In the genomic region with DNA sequence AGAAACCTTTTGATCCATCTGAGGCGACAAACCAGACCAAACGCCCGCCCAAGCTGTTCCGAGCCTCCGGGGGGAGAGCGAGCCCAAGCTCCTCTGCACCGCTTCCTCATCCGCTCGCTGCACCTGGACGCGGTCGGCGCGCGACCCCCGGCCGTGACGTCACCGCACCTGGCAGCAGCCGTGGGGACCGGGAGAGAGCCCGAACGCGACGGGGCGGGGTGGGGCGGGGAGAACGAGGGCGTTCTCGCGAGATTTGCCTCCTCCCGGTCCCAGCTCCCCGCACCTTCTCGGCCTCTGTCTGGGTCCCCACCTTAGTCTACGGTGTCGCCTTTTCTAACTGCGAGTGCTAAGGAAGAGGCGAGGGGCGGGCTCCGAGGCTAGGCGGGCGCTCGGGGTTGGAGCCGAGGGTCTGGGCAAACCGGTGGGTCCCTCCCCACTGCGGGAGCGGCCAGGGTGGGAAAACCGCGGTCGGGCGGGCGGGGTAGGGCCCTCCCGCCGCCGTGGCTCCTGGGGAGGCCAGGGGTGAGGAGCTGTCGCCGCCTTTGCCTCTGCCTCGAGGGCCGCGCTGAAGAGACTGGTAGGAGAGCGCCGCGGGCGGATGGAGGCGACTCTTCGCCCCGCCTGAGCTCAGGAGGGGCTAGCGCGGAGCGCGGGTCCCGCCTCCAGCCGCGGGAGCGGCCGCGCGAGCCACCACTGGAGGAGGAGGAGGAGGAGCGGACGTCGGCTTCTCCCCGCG, we compare ENCODE assay signal across 1 cellular context.
TF ChIP-seq lines count a peak whose summit lies in the region.

A gene with protein sequence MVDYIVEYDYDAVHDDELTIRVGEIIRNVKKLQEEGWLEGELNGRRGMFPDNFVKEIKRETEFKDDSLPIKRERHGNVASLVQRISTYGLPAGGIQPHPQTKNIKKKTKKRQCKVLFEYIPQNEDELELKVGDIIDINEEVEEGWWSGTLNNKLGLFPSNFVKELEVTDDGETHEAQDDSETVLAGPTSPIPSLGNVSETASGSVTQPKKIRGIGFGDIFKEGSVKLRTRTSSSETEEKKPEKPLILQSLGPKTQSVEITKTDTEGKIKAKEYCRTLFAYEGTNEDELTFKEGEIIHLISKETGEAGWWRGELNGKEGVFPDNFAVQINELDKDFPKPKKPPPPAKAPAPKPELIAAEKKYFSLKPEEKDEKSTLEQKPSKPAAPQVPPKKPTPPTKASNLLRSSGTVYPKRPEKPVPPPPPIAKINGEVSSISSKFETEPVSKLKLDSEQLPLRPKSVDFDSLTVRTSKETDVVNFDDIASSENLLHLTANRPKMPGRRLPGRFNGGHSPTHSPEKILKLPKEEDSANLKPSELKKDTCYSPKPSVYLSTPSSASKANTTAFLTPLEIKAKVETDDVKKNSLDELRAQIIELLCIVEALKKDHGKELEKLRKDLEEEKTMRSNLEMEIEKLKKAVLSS (plus strand): TSS at position 293 of the 736 bp plus-strand sequence. CDS start 456 bp downstream, outside the sequence.

TF ChIP-seq in HepG2, 621 proteins besides CTCF, POLR2A, EP300 and RAD21 (continued from another document and continues in another):
- TF ChIP-seq GATAD2A (CRISPR knock-in tag; IDR thresholded peaks at IDR 0.05) (peak; percentile 64), ZNF326 (CRISPR knock-in tag; IDR thresholded peaks at IDR 0.05; ENCODE audit: borderline replicate concordance) (no peak), NR2F6 (IDR thresholded peaks at IDR 0.05) (no peak), NR2F6 (CRISPR knock-in tag; IDR thresholded peaks at IDR 0.05) (peak; percentile 44; the same call in 1 of the 2 replicates), CBX5 (CRISPR knock-in tag; IDR thresholded peaks at IDR 0.05; ENCODE audit: borderline replicate concordance) (peak; percentile 62; the same call in 1 of the 2 replicates), ZNF30 (CRISPR knock-in tag; IDR thresholded peaks at IDR 0.05) (no peak), HES4 (CRISPR knock-in tag; IDR thresholded peaks at IDR 0.05; ENCODE audit: borderline replicate concordance) (peak; percentile 91), SIX1 (CRISPR knock-in tag; IDR thresholded peaks at IDR 0.05; ENCODE audit: borderline replicate concordance) (no peak; the same call in 1 of the 2 replicates), NAIF1 (CRISPR knock-in tag; IDR thresholded peaks at IDR 0.05; ENCODE audit: borderline replicate concordance) (peak; percentile 74), RAD51 (IDR thresholded peaks at IDR 0.05; ENCODE audit: borderline replicate concordance) (no peak), SETDB1 (CRISPR knock-in tag; IDR thresholded peaks at IDR 0.05; ENCODE audit: borderline replicate concordance) (0 out of 2 replicates have a peak, but pooled peaks have one; percentile 63), SKI (IDR thresholded peaks at IDR 0.05; ENCODE audit: partially characterized antibody) (peak; percentile 42), ZNF556 (CRISPR knock-in tag; IDR thresholded peaks at IDR 0.05; ENCODE audit: borderline replicate concordance) (peak; percentile 98), HMG20A (CRISPR knock-in tag; IDR thresholded peaks at IDR 0.05; ENCODE audit: borderline replicate concordance) (peak; percentile 19; the same call in 1 of the 2 replicates), ZNF7 (CRISPR knock-in tag; IDR thresholded peaks at IDR 0.05) (peak; percentile 69; the same call in 1 of the 2 replicates), NR2F2 (IDR thresholded peaks at IDR 0.05; ENCODE audit: borderline replicate concordance, low read depth) (peak; percentile 27; the same call in 1 of the 2 replicates), KDM5A (IDR thresholded peaks at IDR 0.05; ENCODE audit: borderline replicate concordance, low read length) (peak; percentile 78; the same call in 1 of the 2 replicates), SP2 (CRISPR knock-in tag; IDR thresholded peaks at IDR 0.05) (peak; percentile 56), NCOA5 (CRISPR knock-in tag; IDR thresholded peaks at IDR 0.05) (no peak), RFXANK (CRISPR knock-in tag; IDR thresholded peaks at IDR 0.05) (no peak), TBX2 (CRISPR knock-in tag; IDR thresholded peaks at IDR 0.05; ENCODE audit: borderline replicate concordance) (peak; percentile 84), ZNF570 (CRISPR knock-in tag; IDR thresholded peaks at IDR 0.05; ENCODE audit: borderline replicate concordance) (no peak), GZF1 (CRISPR knock-in tag; IDR thresholded peaks at IDR 0.05) (peak; percentile 82; the same call in 1 of the 2 replicates), ZBTB8A (CRISPR knock-in tag; IDR thresholded peaks at IDR 0.05; ENCODE audit: borderline replicate concordance, low read depth) (no peak), BHLHE40 (IDR thresholded peaks at IDR 0.05; ENCODE audit: low read length) (no peak), RORA (CRISPR knock-in tag; IDR thresholded peaks at IDR 0.05) (no peak), KLF11 (CRISPR knock-in tag; IDR thresholded peaks at IDR 0.05) (no peak), ZNF451 (CRISPR knock-in tag; IDR thresholded peaks at IDR 0.05) (peak; percentile 93; the same call in 1 of the 2 replicates), ZNF543 (CRISPR knock-in tag; IDR thresholded peaks at IDR 0.05) (peak; percentile 88; the same call in 1 of the 2 replicates), ZFP1 (CRISPR knock-in tag; IDR thresholded peaks at IDR 0.05) (no peak; the same call in 1 of the 2 replicates), ATF1 (CRISPR knock-in tag; IDR thresholded peaks at IDR 0.05) (peak; percentile 90), ZNF883 (CRISPR knock-in tag; IDR thresholded peaks at IDR 0.05; ENCODE audit: not compliant biosample characterization) (peak; percentile 89), PTBP1 (IDR thresholded peaks at IDR 0.05; ENCODE audit: low read depth, low read length, poor library complexity, severe bottlenecking) (peak; percentile 86), PRPF4 (IDR thresholded peaks at IDR 0.05; ENCODE audit: low read depth, low read length, poor library complexity, severe bottlenecking) (no peak), MED1 (CRISPR knock-in tag; IDR thresholded peaks at IDR 0.05) (peak; percentile 34; the same call in 1 of the 2 replicates), NR2C2 (CRISPR knock-in tag; IDR thresholded peaks at IDR 0.05; ENCODE audit: borderline replicate concordance) (peak; percentile 67; the same call in 1 of the 2 replicates), SAFB2 (CRISPR knock-in tag; IDR thresholded peaks at IDR 0.05; ENCODE audit: borderline replicate concordance, low read depth) (peak; percentile 93; the same call in 1 of the 2 replicates), U2AF1 (optimal IDR thresholded peaks at IDR 0.05; ENCODE audit: low read depth, low read length) (peak; percentile 75), ZNF343 (CRISPR knock-in tag; IDR thresholded peaks at IDR 0.05) (peak; percentile 78; the same call in 1 of the 2 replicates), ZNF101 (CRISPR knock-in tag; IDR thresholded peaks at IDR 0.05; ENCODE audit: borderline replicate concordance, low read depth) (no peak), HOXA5 (CRISPR knock-in tag; IDR thresholded peaks at IDR 0.05) (0 out of 2 replicates have a peak, but pooled peaks have one; percentile 76)
- TF ChIP-seq, protein P1, sequence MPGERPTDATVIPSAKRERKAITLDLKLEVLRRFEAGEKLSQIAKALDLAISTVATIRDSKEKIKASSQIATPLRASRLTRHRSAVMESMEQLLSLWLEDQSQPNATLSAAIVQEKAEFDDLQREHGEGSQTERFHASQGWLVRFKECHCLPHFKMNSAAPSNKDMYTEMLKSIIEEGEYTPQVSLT (CRISPR knock-in tag; IDR thresholded peaks at IDR 0.05; ENCODE audit: borderline replicate concordance, low read depth): no peak
- TF ChIP-seq, protein P2, sequence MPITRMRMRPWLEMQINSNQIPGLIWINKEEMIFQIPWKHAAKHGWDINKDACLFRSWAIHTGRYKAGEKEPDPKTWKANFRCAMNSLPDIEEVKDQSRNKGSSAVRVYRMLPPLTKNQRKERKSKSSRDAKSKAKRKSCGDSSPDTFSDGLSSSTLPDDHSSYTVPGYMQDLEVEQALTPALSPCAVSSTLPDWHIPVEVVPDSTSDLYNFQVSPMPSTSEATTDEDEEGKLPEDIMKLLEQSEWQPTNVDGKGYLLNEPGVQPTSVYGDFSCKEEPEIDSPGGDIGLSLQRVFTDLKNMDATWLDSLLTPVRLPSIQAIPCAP (CRISPR knock-in tag; IDR thresholded peaks at IDR 0.05; ENCODE audit: low read depth): 0 out of 2 replicates have a peak, but pooled peaks have one; percentile 69
- TF ChIP-seq, protein P3, sequence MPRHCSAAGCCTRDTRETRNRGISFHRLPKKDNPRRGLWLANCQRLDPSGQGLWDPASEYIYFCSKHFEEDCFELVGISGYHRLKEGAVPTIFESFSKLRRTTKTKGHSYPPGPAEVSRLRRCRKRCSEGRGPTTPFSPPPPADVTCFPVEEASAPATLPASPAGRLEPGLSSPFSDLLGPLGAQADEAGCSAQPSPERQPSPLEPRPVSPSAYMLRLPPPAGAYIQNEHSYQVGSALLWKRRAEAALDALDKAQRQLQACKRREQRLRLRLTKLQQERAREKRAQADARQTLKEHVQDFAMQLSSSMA (CRISPR knock-in tag; IDR thresholded peaks at IDR 0.05): no peak
- TF ChIP-seq, protein P4, sequence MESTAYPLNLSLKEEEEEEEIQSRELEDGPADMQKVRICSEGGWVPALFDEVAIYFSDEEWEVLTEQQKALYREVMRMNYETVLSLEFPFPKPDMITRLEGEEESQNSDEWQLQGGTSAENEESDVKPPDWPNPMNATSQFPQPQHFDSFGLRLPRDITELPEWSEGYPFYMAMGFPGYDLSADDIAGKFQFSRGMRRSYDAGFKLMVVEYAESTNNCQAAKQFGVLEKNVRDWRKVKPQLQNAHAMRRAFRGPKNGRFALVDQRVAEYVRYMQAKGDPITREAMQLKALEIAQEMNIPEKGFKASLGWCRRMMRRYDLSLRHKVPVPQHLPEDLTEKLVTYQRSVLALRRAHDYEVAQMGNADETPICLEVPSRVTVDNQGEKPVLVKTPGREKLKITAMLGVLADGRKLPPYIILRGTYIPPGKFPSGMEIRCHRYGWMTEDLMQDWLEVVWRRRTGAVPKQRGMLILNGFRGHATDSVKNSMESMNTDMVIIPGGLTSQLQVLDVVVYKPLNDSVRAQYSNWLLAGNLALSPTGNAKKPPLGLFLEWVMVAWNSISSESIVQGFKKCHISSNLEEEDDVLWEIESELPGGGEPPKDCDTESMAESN (CRISPR knock-in tag; conservative IDR thresholded peaks at IDR 0.05): peak; percentile 74; the same call in 1 of the 2 replicates
- TF ChIP-seq, protein P5, sequence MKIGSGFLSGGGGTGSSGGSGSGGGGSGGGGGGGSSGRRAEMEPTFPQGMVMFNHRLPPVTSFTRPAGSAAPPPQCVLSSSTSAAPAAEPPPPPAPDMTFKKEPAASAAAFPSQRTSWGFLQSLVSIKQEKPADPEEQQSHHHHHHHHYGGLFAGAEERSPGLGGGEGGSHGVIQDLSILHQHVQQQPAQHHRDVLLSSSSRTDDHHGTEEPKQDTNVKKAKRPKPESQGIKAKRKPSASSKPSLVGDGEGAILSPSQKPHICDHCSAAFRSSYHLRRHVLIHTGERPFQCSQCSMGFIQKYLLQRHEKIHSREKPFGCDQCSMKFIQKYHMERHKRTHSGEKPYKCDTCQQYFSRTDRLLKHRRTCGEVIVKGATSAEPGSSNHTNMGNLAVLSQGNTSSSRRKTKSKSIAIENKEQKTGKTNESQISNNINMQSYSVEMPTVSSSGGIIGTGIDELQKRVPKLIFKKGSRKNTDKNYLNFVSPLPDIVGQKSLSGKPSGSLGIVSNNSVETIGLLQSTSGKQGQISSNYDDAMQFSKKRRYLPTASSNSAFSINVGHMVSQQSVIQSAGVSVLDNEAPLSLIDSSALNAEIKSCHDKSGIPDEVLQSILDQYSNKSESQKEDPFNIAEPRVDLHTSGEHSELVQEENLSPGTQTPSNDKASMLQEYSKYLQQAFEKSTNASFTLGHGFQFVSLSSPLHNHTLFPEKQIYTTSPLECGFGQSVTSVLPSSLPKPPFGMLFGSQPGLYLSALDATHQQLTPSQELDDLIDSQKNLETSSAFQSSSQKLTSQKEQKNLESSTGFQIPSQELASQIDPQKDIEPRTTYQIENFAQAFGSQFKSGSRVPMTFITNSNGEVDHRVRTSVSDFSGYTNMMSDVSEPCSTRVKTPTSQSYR (CRISPR knock-in tag; IDR thresholded peaks at IDR 0.05; ENCODE audit: borderline replicate concordance): peak; percentile 26; the same call in 1 of the 2 replicates
- TF ChIP-seq, protein P6, sequence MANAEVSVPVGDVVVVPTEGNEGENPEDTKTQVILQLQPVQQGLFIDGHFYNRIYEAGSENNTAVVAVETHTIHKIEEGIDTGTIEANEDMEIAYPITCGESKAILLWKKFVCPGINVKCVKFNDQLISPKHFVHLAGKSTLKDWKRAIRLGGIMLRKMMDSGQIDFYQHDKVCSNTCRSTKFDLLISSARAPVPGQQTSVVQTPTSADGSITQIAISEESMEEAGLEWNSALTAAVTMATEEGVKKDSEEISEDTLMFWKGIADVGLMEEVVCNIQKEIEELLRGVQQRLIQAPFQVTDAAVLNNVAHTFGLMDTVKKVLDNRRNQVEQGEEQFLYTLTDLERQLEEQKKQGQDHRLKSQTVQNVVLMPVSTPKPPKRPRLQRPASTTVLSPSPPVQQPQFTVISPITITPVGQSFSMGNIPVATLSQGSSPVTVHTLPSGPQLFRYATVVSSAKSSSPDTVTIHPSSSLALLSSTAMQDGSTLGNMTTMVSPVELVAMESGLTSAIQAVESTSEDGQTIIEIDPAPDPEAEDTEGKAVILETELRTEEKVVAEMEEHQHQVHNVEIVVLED (CRISPR knock-in tag; IDR thresholded peaks at IDR 0.05; ENCODE audit: borderline replicate concordance): peak; percentile 78; the same call in 1 of the 2 replicates
- TF ChIP-seq, protein P7, sequence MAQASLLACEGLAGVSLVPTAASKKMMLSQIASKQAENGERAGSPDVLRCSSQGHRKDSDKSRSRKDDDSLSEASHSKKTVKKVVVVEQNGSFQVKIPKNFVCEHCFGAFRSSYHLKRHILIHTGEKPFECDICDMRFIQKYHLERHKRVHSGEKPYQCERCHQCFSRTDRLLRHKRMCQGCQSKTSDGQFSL (CRISPR knock-in tag; IDR thresholded peaks at IDR 0.05): peak; percentile 48; the same call in 1 of the 2 replicates
- TF ChIP-seq, protein P8, sequence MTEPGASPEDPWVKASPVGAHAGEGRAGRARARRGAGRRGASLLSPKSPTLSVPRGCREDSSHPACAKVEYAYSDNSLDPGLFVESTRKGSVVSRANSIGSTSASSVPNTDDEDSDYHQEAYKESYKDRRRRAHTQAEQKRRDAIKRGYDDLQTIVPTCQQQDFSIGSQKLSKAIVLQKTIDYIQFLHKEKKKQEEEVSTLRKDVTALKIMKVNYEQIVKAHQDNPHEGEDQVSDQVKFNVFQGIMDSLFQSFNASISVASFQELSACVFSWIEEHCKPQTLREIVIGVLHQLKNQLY (CRISPR knock-in tag; IDR thresholded peaks at IDR 0.05): peak; percentile 13; the same call in 1 of the 2 replicates
- TF ChIP-seq, protein P9, sequence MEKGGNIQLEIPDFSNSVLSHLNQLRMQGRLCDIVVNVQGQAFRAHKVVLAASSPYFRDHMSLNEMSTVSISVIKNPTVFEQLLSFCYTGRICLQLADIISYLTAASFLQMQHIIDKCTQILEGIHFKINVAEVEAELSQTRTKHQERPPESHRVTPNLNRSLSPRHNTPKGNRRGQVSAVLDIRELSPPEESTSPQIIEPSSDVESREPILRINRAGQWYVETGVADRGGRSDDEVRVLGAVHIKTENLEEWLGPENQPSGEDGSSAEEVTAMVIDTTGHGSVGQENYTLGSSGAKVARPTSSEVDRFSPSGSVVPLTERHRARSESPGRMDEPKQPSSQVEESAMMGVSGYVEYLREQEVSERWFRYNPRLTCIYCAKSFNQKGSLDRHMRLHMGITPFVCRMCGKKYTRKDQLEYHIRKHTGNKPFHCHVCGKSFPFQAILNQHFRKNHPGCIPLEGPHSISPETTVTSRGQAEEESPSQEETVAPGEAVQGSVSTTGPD (CRISPR knock-in tag; IDR thresholded peaks at IDR 0.05): 0 out of 2 replicates have a peak, but pooled peaks have one; percentile 17
